In the genomic region with DNA sequence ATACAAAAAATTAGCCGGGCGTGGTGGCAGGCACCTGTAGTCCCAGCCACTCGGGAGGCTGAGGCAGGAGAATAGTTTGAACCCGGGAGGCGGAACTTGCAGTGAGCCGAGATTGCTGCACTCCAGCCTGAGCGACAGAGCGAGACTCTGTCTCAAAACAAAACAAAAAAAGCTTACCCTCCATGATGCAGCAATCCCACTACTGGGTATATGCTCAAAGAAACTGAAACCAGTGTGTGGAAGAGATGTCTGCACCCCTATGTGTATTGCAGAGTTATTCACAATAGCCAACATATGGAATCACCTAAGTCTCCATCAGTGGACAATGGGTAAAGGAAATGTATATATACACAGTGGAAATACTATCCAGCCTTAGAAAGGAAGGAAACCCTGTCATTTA, we compare ENCODE assay signal across 12 cellular contexts. TPM values are rescaled to one million over a fixed set of nuclear protein-coding genes. Genes with fewer than 3 reads are reported as not detected.
"Had no signal": no experiment of that assay in that cellular context is flagged by ENCODE, and none has a peak within 500 bp of the region (broad histone marks: within the 10 kb centered on the region; RNA-seq: fewer than 3 reads in every experiment).

No MANE protein-coding gene starts in this region.

- H3K9me3 ChIP-seq: HAP-1 had no signal

- H3K27ac ChIP-seq: GM23248 had no signal

- FAIRE-seq: H1, H54 had no signal

- H3K4me2 ChIP-seq: GM23338 had no signal

- H3K4me3 ChIP-seq: GM23248, GM23338, HAP-1 had no signal

- H3K36me3 ChIP-seq: HAP-1 had no signal

- H2AFZ ChIP-seq: GM23248, GM23338 had no signal

- H3K4me1 ChIP-seq: HAP-1 had no signal

- H3K9ac ChIP-seq: GM23248 had no signal

- ATAC-seq: GM23338, HCT116 had no signal

- DNase-seq: GM23248, GOT3, H7, H9, HCEC 1CT, HFFc6 had no signal

RNA-seq across cellular contexts. Expression of a gene that starts 19.6 kb away (rescaled TPM):
- total RNA-seq: GM23248, H4 had no signal

RNA-seq across cellular contexts. Expression of a gene that starts 31.0 kb away (rescaled TPM):
- total RNA-seq: GM23248, H1, H9, HFFc6 had no signal
- polyA plus RNA-seq: GM23248 had no signal

RNA-seq across cellular contexts. Expression of a gene that starts 56.7 kb away (rescaled TPM):
- total RNA-seq: GM23248, GM23338, H1, H4, H7, H9, HFFc6 had no signal
- polyA plus RNA-seq: GM23248, GM23338, H1 had no signal
